Comparison of ENCODE assay signal across 8 cellular contexts in genomic region chr12:52020539-52021336, GRCh38. TPM values are rescaled to one million over a fixed set of nuclear protein-coding genes. Genes with fewer than 3 reads are reported as not detected.
DNase-seq lines count a peak whose midpoint lies in the region; ATAC-seq, FAIRE-seq and TF ChIP-seq lines count a peak whose summit lies in the region.

No MANE protein-coding gene starts in this region.

- intact Hi-C loops in ovary (cut with DNase I), result no loop called here

- no peaks in the 10 kb centered on the region for H3K9me3 ChIP-seq in ovary

- no peaks in the 10 kb centered on the region for H3K36me3 Mint-ChIP-seq in HFFc6 (ENCODE audit: low read depth)

- H3K9me3 Mint-ChIP-seq in HFFc6, result no peaks in the 10 kb centered on the region

- no peaks in the 10 kb centered on the region for H3K36me3 ChIP-seq in ovary

- peaks cover 5% of the 10 kb centered on the region for H3K27me3 Mint-ChIP-seq in HFFc6 (ENCODE audit: insufficient read depth)

- no peak overlapping the region for H3K4me3 Mint-ChIP-seq in HFFc6

- no peak for TF ChIP-seq EP300 in ovary (IDR thresholded peaks at IDR 0.05)

- H3K27ac ChIP-seq in ovary, result no peak overlapping the region

- FAIRE-seq in D721Med (lab: Jason Lieb, UNC), result no peak

- no peak for ATAC-seq in omental fat pad (ENCODE audit: low FRiP score)

- no peak for TF ChIP-seq POLR2A in erythroblast (IDR thresholded peaks at IDR 0.05; ENCODE audit: low read length)
- no peak for TF ChIP-seq POLR2A in ovary (IDR thresholded peaks at IDR 0.05)

- peaks cover 2% of the 10 kb centered on the region for H3K4me1 ChIP-seq in ovary (ENCODE audit: insufficient read depth)

- no peak overlapping the region for H3K27ac Mint-ChIP-seq in HFFc6

- WGBS in ovary, 3 donors, result 36 to 44% (median 44%) methylated on average over 9 of the region's 9 CpGs

- peaks cover 24% of the 10 kb centered on the region for H3K4me1 Mint-ChIP-seq in HFFc6 (ENCODE audit: low read depth)

- TF ChIP-seq CTCF in D721Med (IDR thresholded peaks at IDR 0.05; ENCODE audit: insufficient read depth, missing control alignments) (peak; percentile 62), HFFc6 (IDR thresholded peaks at IDR 0.05) (peak; percentile 87), ovary (IDR thresholded peaks at IDR 0.05) (peak; percentile 17 to 67 (median 52)), omental fat pad (IDR thresholded peaks at IDR 0.05) (peak in 1 of 3 donors; percentile 8)

- DNase-seq in D721Med (ENCODE audit: insufficient read length, low spot score) (peak; percentile 76), HFFc6 (peak; percentile 24), NCI-H82 treated with DMSO at 0.1 percent for 48 hours (lab: John Stamatoyannopoulos, UW; ENCODE audit: unreplicated experiment) (peak; percentile 54), erythroblast (lab: John Stamatoyannopoulos, UW) (peak; percentile 50 to 51), ovary (peak in 2 of 5 donors; percentile 65 to 74), omental fat pad (ENCODE audit: low spot score) (no peak), cerebellar nuclear complex (lab: John Stamatoyannopoulos, UW) (no peak)
- DNase-seq in activated CD8-positive, alpha-beta memory T cell treated with anti-CD3 and anti-CD28 coated beads, Interleukin-2, amount 50 U/mL, for 48 hours, result peak; percentile 77

- H3K27me3 ChIP-seq in ovary, result no peaks in the 10 kb centered on the region

- no peak overlapping the region for H3K4me3 ChIP-seq in ovary

RNA-seq across cellular contexts. Expression of gene TAMALIN, which starts 14.0 kb away (rescaled TPM):
- under 1 TPM; 0.24 to 1.00 (median 0.69) TPM for total RNA-seq in HFFc6 (2021; fragmentation: NEBNext Ultra II Directional; extraction: Animal tissue kit (Norgen Biotek cat#: 25700))
- 10 to 100 TPM; 20.8 to 84.1 (median 38.6) TPM for total RNA-seq in ovary
- polyA plus RNA-seq in ovary, result 10 to 100 TPM; 16.8 to 21.8 TPM
- total RNA-seq in omental fat pad, result 10 to 100 TPM; 19.0 to 67.9 (median 29.5) TPM

RNA-seq across cellular contexts. Expression of gene NR4A1, which starts 30.5 kb away (rescaled TPM):
- 10 to 100 TPM; 10.3 to 46.6 (median 43.6) TPM for total RNA-seq in HFFc6 (2021; fragmentation: NEBNext Ultra II Directional; extraction: Animal tissue kit (Norgen Biotek cat#: 25700))
- total RNA-seq in ovary (1,000 to 10,000 TPM in 2 of 7 donors, 100 to 1,000 TPM in 5; 142 to 1,603 (median 414) TPM), omental fat pad (1,000 to 10,000 TPM in 1 of 4 donors, 100 to 1,000 TPM in 2, 10 to 100 TPM in 1; 74.9 to 1,106 (median 350) TPM)
- 100 to 1,000 TPM in 1 of 2 donors, 10 to 100 TPM in 1; 41.7 to 159 TPM for polyA plus RNA-seq in ovary

RNA-seq across cellular contexts. Expression of gene ATG101, which starts 49.0 kb away (rescaled TPM):
- 10 to 100 TPM; 62.1 to 73.6 (median 66.6) TPM for total RNA-seq in HFFc6 (2021; fragmentation: NEBNext Ultra II Directional; extraction: Animal tissue kit (Norgen Biotek cat#: 25700))
- 10 to 100 TPM; 24.9 to 48.7 (median 28.9) TPM for total RNA-seq in ovary
- 10 to 100 TPM; 13.6 to 26.2 TPM for polyA plus RNA-seq in ovary
- total RNA-seq in omental fat pad, result 10 to 100 TPM; 33.6 to 65.5 (median 52.6) TPM

RNA-seq across cellular contexts. Expression of gene SMIM41, which starts 58.8 kb away (rescaled TPM):
- total RNA-seq in HFFc6 (2021; fragmentation: NEBNext Ultra II Directional; extraction: Animal tissue kit (Norgen Biotek cat#: 25700)), result not detected
- 1 to 10 TPM; 1.4 to 4.5 (median 2.8) TPM for total RNA-seq in ovary
- 1 to 10 TPM in 1 of 2 donors, under 1 TPM in 1; 0.32 to 3.4 TPM for polyA plus RNA-seq in ovary
- total RNA-seq in omental fat pad, result 1 to 10 TPM in 3 of 4 donors, not detected in 1; 1.1 to 1.9 (median 1.1) TPM

Comparison
In these comparisons a context has a peak if more than half of its experiments do, and no peak if none do; other contexts are left out.
1. DNase-seq: peak in D721Med (single experiment), HFFc6 (single experiment), NCI-H82 treated with DMSO at 0.1 percent for 48 hours (single experiment), activated CD8-positive, alpha-beta memory T cell treated with anti-CD3 and anti-CD28 coated beads, Interleukin-2, amount 50 U/mL, for 48 hours (single experiment) and erythroblast (2 of 2); none in omental fat pad (single experiment) and cerebellar nuclear complex (0 of 2).
2. RNA of gene TAMALIN, which starts 14.0 kb away (total RNA-seq): 20.8 to 84.1 TPM in ovary and 19.0 to 67.9 TPM in omental fat pad; 0.24 to 1.00 TPM in HFFc6; every median in the first group is over 10 times any median in the second.